ENCODE assay signal across 7 cellular contexts in genomic region chr15:74383695-74384565, GRCh38. TPM values are rescaled to one million over a fixed set of nuclear protein-coding genes. Genes with fewer than 3 reads are reported as not detected.
DNase-seq lines count a peak whose midpoint lies in the region; ATAC-seq, FAIRE-seq and TF ChIP-seq lines count a peak whose summit lies in the region.

No MANE protein-coding gene starts in this region.

- H3K4me2 ChIP-seq in HepG2 (ENCODE audit: low read depth, low read length): peak overlapping the region; percentile 70

- H3K9me3 ChIP-seq in HepG2 (ENCODE audit: low read length) (no peaks in the 10 kb centered on the region), right cardiac atrium (ENCODE audit: control insufficient read depth, low read length) (no peaks in the 10 kb centered on the region), A673 (ENCODE audit: low read depth, low read length, poor library complexity, severe bottlenecking) (no peaks in the 10 kb centered on the region)

- FAIRE-seq in HepG2 (lab: Jason Lieb, UNC): no peak

- H3K27me3 ChIP-seq in HepG2 (ENCODE audit: control insufficient read depth in 1 of 2, insufficient read depth in 2 of 2, low read length in 2 of 2) (peaks cover 3 to 10% of the 10 kb centered on the region in 2 experiments; a peak in 2 of 5 replicates), right cardiac atrium (ENCODE audit: control insufficient read depth, insufficient read depth) (no peaks in the 10 kb centered on the region), A673 (replicated peaks; ENCODE audit: insufficient read depth, low read depth, low read length, poor library complexity) (no peaks in the 10 kb centered on the region)

- TF ChIP-seq CTCF in HepG2 (CRISPR knock-in tag; IDR thresholded peaks at IDR 0.05) (peak; percentile 24; the same call in 1 of the 2 replicates), A673 (conservative IDR thresholded peaks at IDR 0.05; ENCODE audit: low read depth, low read length) (no peak)

- peaks cover 80% of the 10 kb centered on the region for H3K4me1 ChIP-seq in HepG2 (ENCODE audit: insufficient read depth, low read length)
- H3K4me1 ChIP-seq in right cardiac atrium (ENCODE audit: control insufficient read depth, insufficient read depth, low read length): peaks cover 6% of the 10 kb centered on the region
- no peaks in the 10 kb centered on the region for H3K4me1 ChIP-seq in A673 (ENCODE audit: insufficient read depth, low read length, poor library complexity, severe bottlenecking)

- 0 out of 2 replicates have a peak overlapping the region, but pooled peaks have one; percentile 21 for H3K9ac ChIP-seq in HepG2 (ENCODE audit: insufficient read depth, low read depth, low read length)

- ATAC-seq in HG03103 (IDR thresholded peaks at IDR 0.05; ENCODE audit: low read depth, unreplicated experiment) (peak; percentile 38), HepG2 (no peak), right cardiac atrium (no peak)

- H4K20me1 ChIP-seq in HepG2 (ENCODE audit: insufficient read depth, low read length): no peaks in the 10 kb centered on the region

- POLR2A ChIA-PET in activated CD4-positive, alpha-beta memory T cell treated with anti-CD3 and anti-CD28 coated beads, Interleukin-2, amount 10 ng/mL, durations not matched to agents 7 days and 5 days (lab: Charles Lee): interaction anchor here (0.8 to 4.2 kb wide), 17 partner anchors 8 to 456 kb away, joined by 3 to 42 read pairs (median 6); partner anchors contain the start of genes ARID3B, CLK3 and UBL7
- POLR2A ChIA-PET in HepG2 (lab: Yijun Ruan, JAX): interaction anchor here (1.1 to 8.8 kb wide), 8 partner anchors 10 to 77 kb away, joined by 3 to 124 read pairs (median 8); partner anchors contain the start of genes SEMA7A and UBL7
- POLR2A ChIA-PET in A673 (lab: Charles Lee; ENCODE audit: low non-redundant PET): no interaction called here

- H3K36me3 Mint-ChIP-seq in activated CD4-positive, alpha-beta memory T cell treated with anti-CD3 and anti-CD28 coated beads, Interleukin-2, amount 10 ng/mL, durations not matched to agents 7 days and 5 days (ENCODE audit: low read depth): no peaks in the 10 kb centered on the region

- DNase-seq in activated CD4-positive, alpha-beta memory T cell treated with anti-CD3 and anti-CD28 coated beads, Interleukin-2, amount 10 ng/mL, durations not matched to agents 7 days and 5 days: peak; percentile 59
- no peak for DNase-seq in HepG2 (ENCODE audit: low spot score)
- DNase-seq in right cardiac atrium: no peak
- no peak for DNase-seq in A673 (ENCODE audit: low spot score)
- DNase-seq in Ammon's horn (ENCODE audit: low spot score): no peak

- in situ Hi-C loops in HepG2 (cut with HindIII; ENCODE audit: extremely low pct_ligation_motif_present, low pct_unique_long_range_greater_than_20kb): loop anchor here (5.0 kb wide), 1 partner anchor 103 kb away; no protein-coding TSS in a partner anchor

- intact Hi-C loops in HepG2 (cut with micrococcal nuclease; ENCODE audit: unreplicated experiment): loop anchor here (2.0 kb wide), 2 partner anchors 77 to 105 kb away; partner anchors contain the start of gene UBL7
- intact Hi-C loops in right cardiac atrium (cut with DNase I): loop anchor here (2.0 to 5.0 kb wide), 3 partner anchors 53 to 103 kb away; no protein-coding TSS in a partner anchor
- intact Hi-C loops in A673 (cut with micrococcal nuclease; ENCODE audit: unreplicated experiment): no loop called here

- TF ChIP-seq EP300 in HepG2 (IDR thresholded peaks at IDR 0.05; ENCODE audit: low read depth in 2 of 2, low read length in 2 of 2) (no peak), HepG2 (CRISPR knock-in tag; IDR thresholded peaks at IDR 0.05; ENCODE audit: borderline replicate concordance) (no peak)

- peak overlapping the region; percentile 93 for H3K27ac Mint-ChIP-seq in activated CD4-positive, alpha-beta memory T cell treated with anti-CD3 and anti-CD28 coated beads, Interleukin-2, amount 10 ng/mL, durations not matched to agents 7 days and 5 days

- no peak overlapping the region for H3K27ac ChIP-seq in HepG2 (ENCODE audit: extremely low read length, insufficient read depth, low read length)
- no peak overlapping the region for H3K27ac ChIP-seq in right cardiac atrium (ENCODE audit: low read length)
- H3K27ac ChIP-seq in A673 (ENCODE audit: low read depth, low read length, poor library complexity, severe bottlenecking): no peak overlapping the region

- H3K4me1 Mint-ChIP-seq in activated CD4-positive, alpha-beta memory T cell treated with anti-CD3 and anti-CD28 coated beads, Interleukin-2, amount 10 ng/mL, durations not matched to agents 7 days and 5 days: peaks cover 46% of the 10 kb centered on the region

- 16% methylated on average over 8 of the region's 8 CpGs for WGBS in HepG2 (ENCODE audit: low lambda C conversion rate)
- WGBS in right cardiac atrium: 73% methylated on average over 8 of the region's 8 CpGs

- no TSS peak for BruUV-seq in HepG2 (replicated peaks; lab: Mats Ljungman, UMichigan)
- BruUV-seq in A673 (replicated peaks; lab: Mats Ljungman, UMichigan): no TSS peak

- H3K27me3 Mint-ChIP-seq in activated CD4-positive, alpha-beta memory T cell treated with anti-CD3 and anti-CD28 coated beads, Interleukin-2, amount 10 ng/mL, durations not matched to agents 7 days and 5 days: no peaks in the 10 kb centered on the region

- no peak for TF ChIP-seq RAD21 in HepG2 (CRISPR knock-in tag; IDR thresholded peaks at IDR 0.05)

- CTCF ChIA-PET in activated CD4-positive, alpha-beta memory T cell treated with anti-CD3 and anti-CD28 coated beads, Interleukin-2, amount 10 ng/mL, durations not matched to agents 7 days and 5 days (lab: Charles Lee): interaction anchor here (0.9 to 9.7 kb wide), 12 partner anchors 10 to 163 kb away, joined by 3 to 248 read pairs (median 8); partner anchors contain the start of genes ARID3B, SEMA7A and UBL7
- CTCF ChIA-PET in HepG2 (lab: Yijun Ruan, JAX; ENCODE audit: low intra/inter-chr PET ratio, low total read pairs) (interaction anchor here (2.0 to 3.5 kb wide), 2 partner anchors 55 to 99 kb away, joined by 7 to 77 read pairs; no protein-coding TSS in a partner anchor), A673 (lab: Charles Lee) (no interaction called here)

- H3K36me3 ChIP-seq in HepG2 (replicated peaks in 1 of 2; ENCODE audit: control insufficient read depth in 1 of 2, insufficient read depth in 2 of 2, low read length in 2 of 2) (no peaks in the 10 kb centered on the region), A673 (ENCODE audit: insufficient read depth, low read length, poor library complexity, severe bottlenecking) (no peaks in the 10 kb centered on the region)

- no peak overlapping the region for H2AFZ ChIP-seq in HepG2 (ENCODE audit: low read length)

- H3K9me3 Mint-ChIP-seq in activated CD4-positive, alpha-beta memory T cell treated with anti-CD3 and anti-CD28 coated beads, Interleukin-2, amount 10 ng/mL, durations not matched to agents 7 days and 5 days: no peaks in the 10 kb centered on the region

- H3K4me3 ChIP-seq in HepG2 (replicated peaks in 1 of 3; ENCODE audit: insufficient read depth in 1 of 3, low read depth in 2 of 3, low read length in 3 of 3) (peak overlapping the region in 2 of 3 experiments; percentile 6 to 44; a peak in 3 of 6 replicates), right cardiac atrium (ENCODE audit: low read length) (no peak overlapping the region), A673 (ENCODE audit: low read depth, low read length, poor library complexity, severe bottlenecking) (no peak overlapping the region)

- no peaks in the 10 kb centered on the region for H3K79me2 ChIP-seq in HepG2 (ENCODE audit: insufficient read depth, low read length)

- no peak overlapping the region for H3K4me3 Mint-ChIP-seq in activated CD4-positive, alpha-beta memory T cell treated with anti-CD3 and anti-CD28 coated beads, Interleukin-2, amount 10 ng/mL, durations not matched to agents 7 days and 5 days

- TF ChIP-seq POLR2A in GM19099 (IDR thresholded peaks at IDR 0.05; ENCODE audit: extremely low read depth, insufficient read length, low read depth): peak; percentile 50
- no peak for TF ChIP-seq POLR2A in HepG2 (IDR thresholded peaks at IDR 0.05; ENCODE audit: insufficient read depth in 1 of 2, low read depth in 2 of 2, low read length in 2 of 2)

RNA-seq across cellular contexts. Expression of gene CYP11A1, which starts 16.5 kb away (rescaled TPM):
- not detected for total RNA-seq in activated CD4-positive, alpha-beta memory T cell treated with anti-CD3 and anti-CD28 coated beads, Interleukin-2, amount 10 ng/mL, durations not matched to agents 7 days and 5 days
- 0.66 and 0.86 TPM in 2 replicates for total RNA-seq in HepG2 (2016; rRNA removed; fragmentation: Illumina TruSeq; extraction: Trizol)
- 0.30 and 0.62 TPM in 2 replicates for total RNA-seq in HepG2 (2016; cell fraction: cytosol; rRNA removed; fragmentation: Illumina TruSeq; extraction: Trizol; ENCODE audit: low read depth)
- 0.43 and 0.71 TPM in 2 replicates for total RNA-seq in HepG2 (2016; cell fraction: insoluble cytoplasmic fraction; rRNA removed; fragmentation: Illumina TruSeq; extraction: Trizol)
- 0.65 and 0.74 TPM in 2 replicates for total RNA-seq in HepG2 (2016; cell fraction: membrane; rRNA removed; fragmentation: Illumina TruSeq; extraction: Trizol)
- 0.40 and 0.66 TPM in 2 replicates for total RNA-seq in HepG2 (2016; cell fraction: nucleus; rRNA removed; fragmentation: Illumina TruSeq; extraction: Trizol)
- 0.92 and 1.4 TPM in 2 replicates for polyA plus RNA-seq in HepG2 (2011; rRNA removed)
- 0.98 and 1.0 TPM in 2 replicates for polyA plus RNA-seq in HepG2 (2011; cell fraction: cytosol; rRNA removed)
- polyA plus RNA-seq in HepG2 (2011; cell fraction: nucleus; rRNA removed): 1.5 and 1.8 TPM in 2 replicates
- 0.54 and 0.73 TPM in 2 replicates for polyA plus RNA-seq in HepG2 (2012)
- polyA plus RNA-seq in HepG2 (2016; cell fraction: cytosol; fragmentation: Illumina TruSeq; extraction: Trizol; ENCODE audit: low read depth): 0.26 and 0.61 TPM in 2 replicates
- 0.66 and 0.83 TPM in 2 replicates for polyA plus RNA-seq in HepG2 (2016; cell fraction: insoluble cytoplasmic fraction; fragmentation: Illumina TruSeq; extraction: Trizol; ENCODE audit: low read depth)
- 0.36 and 0.45 TPM in 2 replicates for polyA plus RNA-seq in HepG2 (2016; cell fraction: membrane; fragmentation: Illumina TruSeq; extraction: Trizol; ENCODE audit: low read depth)
- 0.64 and 0.93 TPM in 2 replicates for polyA plus RNA-seq in HepG2 (2016; cell fraction: nucleus; fragmentation: Illumina TruSeq; extraction: Trizol; ENCODE audit: insufficient read depth, low read depth)
- 1.6 and 8.2 TPM in 2 replicates for polyA minus RNA-seq in HepG2 (2011; rRNA and poly(A)+ RNA removed; ENCODE audit: low replicate concordance)
- 0.99 TPM in 1 of 2 replicates, not detected in the other for polyA minus RNA-seq in HepG2 (2011; cell fraction: cytosol; rRNA and poly(A)+ RNA removed)
- polyA minus RNA-seq in HepG2 (2011; cell fraction: nucleus; rRNA and poly(A)+ RNA removed): 0.39 and 0.87 TPM in 2 replicates
- total RNA-seq in right cardiac atrium: 1 to 10 TPM; 1.1 to 1.7 (median 1.3) TPM
- 0.66 TPM for polyA plus RNA-seq in right cardiac atrium
- not detected in 2 replicates for total RNA-seq in A673 (2021)

RNA-seq across cellular contexts. Expression of gene SEMA7A, which starts 49.8 kb away (rescaled TPM):
- total RNA-seq in activated CD4-positive, alpha-beta memory T cell treated with anti-CD3 and anti-CD28 coated beads, Interleukin-2, amount 10 ng/mL, durations not matched to agents 7 days and 5 days: 1 to 10 TPM; 3.8 to 4.3 TPM
- 7.1 and 15.8 TPM in 2 replicates for total RNA-seq in HepG2 (2016; rRNA removed; fragmentation: Illumina TruSeq; extraction: Trizol)
- 6.7 and 6.9 TPM in 2 replicates for total RNA-seq in HepG2 (2016; cell fraction: cytosol; rRNA removed; fragmentation: Illumina TruSeq; extraction: Trizol; ENCODE audit: low read depth)
- 5.8 and 16.8 TPM in 2 replicates for total RNA-seq in HepG2 (2016; cell fraction: insoluble cytoplasmic fraction; rRNA removed; fragmentation: Illumina TruSeq; extraction: Trizol)
- 6.1 and 7.5 TPM in 2 replicates for total RNA-seq in HepG2 (2016; cell fraction: membrane; rRNA removed; fragmentation: Illumina TruSeq; extraction: Trizol)
- total RNA-seq in HepG2 (2016; cell fraction: nucleus; rRNA removed; fragmentation: Illumina TruSeq; extraction: Trizol): 18.1 and 21.2 TPM in 2 replicates
- 9.0 and 11.3 TPM in 2 replicates for polyA plus RNA-seq in HepG2 (2011; rRNA removed)
- 9.5 and 11.5 TPM in 2 replicates for polyA plus RNA-seq in HepG2 (2011; cell fraction: cytosol; rRNA removed)
- 27.8 and 40.2 TPM in 2 replicates for polyA plus RNA-seq in HepG2 (2011; cell fraction: nucleus; rRNA removed)
- 6.1 and 9.1 TPM in 2 replicates for polyA plus RNA-seq in HepG2 (2012)
- 0.77 and 0.90 TPM in 2 replicates for polyA plus RNA-seq in HepG2 (2016; cell fraction: cytosol; fragmentation: Illumina TruSeq; extraction: Trizol; ENCODE audit: low read depth)
- polyA plus RNA-seq in HepG2 (2016; cell fraction: insoluble cytoplasmic fraction; fragmentation: Illumina TruSeq; extraction: Trizol; ENCODE audit: low read depth): 3.7 and 5.2 TPM in 2 replicates
- 2.0 and 2.2 TPM in 2 replicates for polyA plus RNA-seq in HepG2 (2016; cell fraction: membrane; fragmentation: Illumina TruSeq; extraction: Trizol; ENCODE audit: low read depth)
- 40.2 and 42.1 TPM in 2 replicates for polyA plus RNA-seq in HepG2 (2016; cell fraction: nucleus; fragmentation: Illumina TruSeq; extraction: Trizol; ENCODE audit: insufficient read depth, low read depth)
- polyA minus RNA-seq in HepG2 (2011; rRNA and poly(A)+ RNA removed; ENCODE audit: low replicate concordance): 1.2 and 27.6 TPM in 2 replicates
- polyA minus RNA-seq in HepG2 (2011; cell fraction: cytosol; rRNA and poly(A)+ RNA removed): 8.8 and 9.2 TPM in 2 replicates
- polyA minus RNA-seq in HepG2 (2011; cell fraction: nucleus; rRNA and poly(A)+ RNA removed): 13.6 and 14.7 TPM in 2 replicates
- 1 to 10 TPM; 1.7 to 3.3 (median 2.2) TPM for total RNA-seq in right cardiac atrium
- polyA plus RNA-seq in right cardiac atrium: 1.8 TPM
- total RNA-seq in A673 (2021): 0.45 and 1.4 TPM in 2 replicates

Comparison
In these comparisons a context has a peak if more than half of its experiments do, and no peak if none do; other contexts are left out.
1. H3K4me3 ChIP-seq: peak in HepG2 (2 of 3); none in right cardiac atrium (single experiment) and A673 (single experiment).